In the genomic region with DNA sequence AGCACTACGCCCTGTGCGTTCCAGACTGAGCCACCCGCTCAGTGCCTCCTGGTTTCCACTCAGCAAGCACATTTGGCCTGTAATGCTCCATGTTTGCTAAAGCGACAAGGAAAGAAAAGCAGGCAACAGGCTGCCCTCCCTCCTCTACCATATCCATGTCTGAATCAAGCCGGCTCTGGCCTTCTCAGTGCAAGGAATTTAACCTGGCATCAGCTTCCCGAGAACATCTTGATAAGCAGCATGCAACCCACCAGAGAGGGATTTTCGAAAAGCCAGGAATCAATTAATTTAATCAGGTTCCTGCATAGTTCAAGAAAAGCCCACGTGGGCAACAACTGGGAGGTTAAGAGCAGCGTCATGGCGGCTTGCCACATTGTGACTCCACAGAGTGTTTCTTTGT, we compare ENCODE assay signal across 6 cellular contexts.
"Had no signal": no experiment of that assay in that cellular context is flagged by ENCODE, and none has a peak within 500 bp of the region (broad histone marks: within the 10 kb centered on the region; RNA-seq: fewer than 3 reads in every experiment).

No MANE protein-coding gene starts in this region.

- H3K27ac ChIP-seq: GM23248 had no signal

- H2AFZ ChIP-seq: GM23248 had no signal

- H3K4me3 ChIP-seq: GM23248 had no signal

- H3K9ac ChIP-seq: GM23248 had no signal

- DNase-seq: GM23248, GOT3, H9, HCEC 1CT, IMR-90 had no signal

- FAIRE-seq: HTR-8/SVneo had no signal
